In genomic region chr14:52553002-52553670, GRCh38 we compare ENCODE assay signal across 1 cellular context.
TF ChIP-seq lines count a peak whose summit lies in the region.

No MANE protein-coding gene starts in this region.

TF ChIP-seq in K562, 482 proteins besides CTCF, POLR2A, EP300 and RAD21:
- no peak for TF ChIP-seq RERE (CRISPR knock-in tag; IDR thresholded peaks at IDR 0.05; ENCODE audit: borderline replicate concordance)
- no peak for TF ChIP-seq SREBF2 (CRISPR knock-in tag; IDR thresholded peaks at IDR 0.05)
- TF ChIP-seq ZBTB11 (CRISPR knock-in tag; IDR thresholded peaks at IDR 0.05), result no peak
- TF ChIP-seq RB1 (IDR thresholded peaks at IDR 0.05; ENCODE audit: low read depth), result no peak
- no peak for TF ChIP-seq ZNF589 (CRISPR knock-in tag; IDR thresholded peaks at IDR 0.05; ENCODE audit: low read depth)
- TF ChIP-seq THRB (CRISPR knock-in tag; conservative IDR thresholded peaks at IDR 0.05), result no peak
- TF ChIP-seq CAMTA2 (CRISPR knock-in tag; conservative IDR thresholded peaks at IDR 0.05), result no peak
- TF ChIP-seq SAP30 (IDR thresholded peaks at IDR 0.05; ENCODE audit: borderline replicate concordance, insufficient read depth, low read depth, low read length, poor library complexity, severe bottlenecking), result peak; percentile 48
- TF ChIP-seq ARID2 (IDR thresholded peaks at IDR 0.05), result no peak
- TF ChIP-seq TEAD2 (tag; IDR thresholded peaks at IDR 0.05), result no peak
- TF ChIP-seq ZNF766 (CRISPR knock-in tag; conservative IDR thresholded peaks at IDR 0.05), result no peak
- no peak for TF ChIP-seq CSDE1 (IDR thresholded peaks at IDR 0.05)
- no peak for TF ChIP-seq ZNF175 (CRISPR knock-in tag; IDR thresholded peaks at IDR 0.05; ENCODE audit: low read depth)
- TF ChIP-seq BDP1 (IDR thresholded peaks at IDR 0.05; ENCODE audit: insufficient read depth, insufficient read length), result no peak
- no peak for TF ChIP-seq HSF4 (CRISPR knock-in tag; IDR thresholded peaks at IDR 0.05; ENCODE audit: borderline replicate concordance)
- TF ChIP-seq PCBP1 (IDR thresholded peaks at IDR 0.05; ENCODE audit: low read depth, low read length, poor library complexity, severe bottlenecking), result no peak
- TF ChIP-seq ZNF354B (CRISPR knock-in tag; IDR thresholded peaks at IDR 0.05), result no peak
- TF ChIP-seq ZBTB7A (IDR thresholded peaks at IDR 0.05; ENCODE audit: borderline replicate concordance, control insufficient read depth, low read depth, low read length), result 0 out of 2 replicates have a peak, but pooled peaks have one; percentile 14
- no peak for TF ChIP-seq ZNF217 (CRISPR knock-in tag; IDR thresholded peaks at IDR 0.05)
- no peak for TF ChIP-seq DEAF1 (CRISPR knock-in tag; IDR thresholded peaks at IDR 0.05)
- peak; percentile 43; the same call in 1 of the 2 replicates for TF ChIP-seq ZFX (CRISPR knock-in tag; IDR thresholded peaks at IDR 0.05)
- no peak for TF ChIP-seq NR2C2 (CRISPR knock-in tag; IDR thresholded peaks at IDR 0.05)
- TF ChIP-seq NR2C2 (tag; IDR thresholded peaks at IDR 0.05), result no peak
- TF ChIP-seq U2AF2 (optimal IDR thresholded peaks at IDR 0.05; ENCODE audit: low read depth, low read length), result no peak
- TF ChIP-seq SMAD4 (CRISPR knock-in tag; conservative IDR thresholded peaks at IDR 0.05), result peak; percentile 33; the same call in 1 of the 2 replicates
- TF ChIP-seq EZH2 (IDR thresholded peaks at IDR 0.05; ENCODE audit: borderline replicate concordance, low read depth, low read length), result no peak
- 0 out of 2 replicates have a peak, but pooled peaks have one; percentile 22 for TF ChIP-seq GATAD2B (IDR thresholded peaks at IDR 0.05; ENCODE audit: borderline replicate concordance)
- TF ChIP-seq GATA2 (CRISPR knock-in tag; IDR thresholded peaks at IDR 0.05), result no peak
- TF ChIP-seq RBBP5 (IDR thresholded peaks at IDR 0.05; ENCODE audit: borderline replicate concordance, insufficient read depth, low read length, poor library complexity, severe bottlenecking), result no peak
- peak; percentile 33; the same call in 1 of the 2 replicates for TF ChIP-seq PHF8 (IDR thresholded peaks at IDR 0.05; ENCODE audit: borderline replicate concordance, low read length)
- TF ChIP-seq PTBP1 (IDR thresholded peaks at IDR 0.05; ENCODE audit: low read depth, low read length), result no peak
- peak in 1 of 2 experiments; percentile 37; a peak in 1 of 4 replicates for TF ChIP-seq NONO (IDR thresholded peaks at IDR 0.05; ENCODE audit: low read depth in 2 of 2, low read length in 1 of 2)
- TF ChIP-seq ZNF197 (CRISPR knock-in tag; IDR thresholded peaks at IDR 0.05; ENCODE audit: low read depth), result no peak
- TF ChIP-seq NCOA6 (IDR thresholded peaks at IDR 0.05), result 0 out of 2 replicates have a peak, but pooled peaks have one; percentile 38
- no peak for TF ChIP-seq REST (CRISPR knock-in tag; IDR thresholded peaks at IDR 0.05; ENCODE audit: low read depth)
- no peak for TF ChIP-seq ZNF586 (CRISPR knock-in tag; conservative IDR thresholded peaks at IDR 0.05)
- TF ChIP-seq BHLHE40 (IDR thresholded peaks at IDR 0.05; ENCODE audit: low read length), result no peak
- TF ChIP-seq CBX8 (IDR thresholded peaks at IDR 0.05; ENCODE audit: borderline replicate concordance, extremely low read depth, low read depth, low read length, poor library complexity, severe bottlenecking), result no peak
- no peak for TF ChIP-seq TCF3 (CRISPR knock-in tag; IDR thresholded peaks at IDR 0.05)
